35 cellular contexts compared by ENCODE assay signal in the genomic region with DNA sequence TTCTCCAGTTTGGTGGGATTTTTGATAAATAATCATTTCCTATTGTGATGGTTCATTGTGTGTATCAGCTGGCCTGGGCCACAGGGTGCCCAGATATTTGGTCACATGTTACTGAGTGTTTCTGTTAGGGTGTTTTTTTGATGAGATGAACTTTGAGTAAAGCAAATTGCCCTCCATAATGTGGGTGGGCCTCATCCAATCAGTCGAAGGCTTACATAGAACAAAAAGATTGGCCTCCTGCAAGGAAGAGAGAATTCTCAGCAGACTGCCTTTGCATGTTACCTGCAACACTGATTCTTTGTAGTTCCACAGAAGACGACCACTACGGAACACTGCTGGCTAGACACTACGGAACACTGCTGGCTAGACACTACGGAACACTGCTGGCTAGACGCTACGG.
"Had no signal": no experiment of that assay in that cellular context is flagged by ENCODE, and none has a peak within 500 bp of the region (broad histone marks: within the 10 kb centered on the region; RNA-seq: fewer than 3 reads in every experiment).

No MANE protein-coding gene starts in this region.

- DNase-seq: Karpas-422, Kasumi-1, MG63, MM.1S, MV-4-11, NCI-H1048, NCI-H1092, NCI-H1105, NCI-H1105 treated with DMSO at 0.1 percent for 48 hours, NCI-H1417, NCI-H1417 treated with DMSO at 0.1 percent for 48 hours, NCI-H1436, NCI-H1436 treated with DMSO at 0.1 percent for 48 hours, NCI-H146, NCI-H1694, NCI-H1694 treated with DMSO at 0.1 percent for 48 hours, NCI-H187, NCI-H187 treated with DMSO at 0.1 percent for 48 hours, NCI-H1930, NCI-H2029, NCI-H2029 treated with DMSO at 0.1 percent for 48 hours, NCI-H2081 treated with DMSO at 0.1 percent for 48 hours, NCI-H2107, NCI-H2171, NCI-H2171 treated with DMSO at 0.1 percent for 48 hours, NCI-H2227 treated with DMSO at 0.1 percent for 48 hours, NCI-H226, NCI-H345, NCI-H446, NCI-H446 treated with DMSO at 0.1 percent for 48 hours, NCI-H510A, NCI-H510A treated with DMSO at 0.1 percent for 48 hours, NCI-H524, NCI-H524 treated with DMSO at 0.1 percent for 48 hours, NCI-H526 had no signal

- H3K27me3 ChIP-seq: MG63 had no signal

- H3K36me3 ChIP-seq: MG63 had no signal

- H3K9me3 ChIP-seq: MG63 had no signal

- H3K4me3 ChIP-seq: MG63 had no signal
